In the genomic region with DNA sequence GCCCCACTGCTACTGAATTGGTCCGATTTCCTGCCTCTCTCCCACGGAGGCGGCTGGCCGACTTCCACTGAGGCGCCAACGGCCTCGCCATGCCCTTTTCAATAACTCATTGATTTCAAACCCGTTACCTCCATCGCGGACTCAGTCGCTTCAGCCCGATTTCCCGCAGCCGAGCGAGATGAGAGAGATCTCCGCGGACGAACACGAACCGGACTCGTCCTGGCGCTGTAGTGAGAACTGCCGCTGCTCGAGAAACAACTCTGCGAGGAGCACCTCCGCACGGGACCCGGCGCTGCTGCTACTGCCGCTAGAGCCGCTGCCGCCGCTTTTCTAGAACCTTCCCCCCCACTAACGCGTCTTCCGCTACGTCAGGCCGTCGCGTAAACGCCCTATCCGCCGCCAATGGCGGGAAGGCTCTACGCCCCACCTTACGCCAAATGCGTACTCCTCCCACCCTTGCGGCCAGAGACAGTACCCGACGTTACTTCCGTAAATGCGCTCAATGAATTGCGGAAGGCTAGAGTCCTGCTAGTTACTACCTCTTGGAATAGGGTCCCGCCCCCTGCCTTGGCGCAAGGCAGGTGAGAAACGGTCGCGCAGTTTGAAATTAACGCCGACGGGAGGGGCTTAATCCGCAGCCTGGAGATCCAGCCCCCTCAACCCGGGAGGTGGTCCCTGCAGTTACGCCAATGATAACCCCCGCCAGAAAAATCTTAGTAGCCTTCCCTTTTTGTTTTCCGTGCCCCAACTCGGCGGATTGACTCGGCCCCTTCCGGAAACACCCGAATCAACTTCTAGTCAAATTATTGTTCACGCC, we compare ENCODE assay signal across 8 cellular contexts.
A peak's percentile ranks its signal among the peaks of the same experiment; 100 is the strongest.
DNase-seq lines count a peak whose midpoint lies in the region; ATAC-seq and FAIRE-seq lines count a peak whose summit lies in the region.

HNRNPA2B1 (minus strand) TSS at position 303 of the 817 bp plus-strand sequence; CDS start at position 134, 169 bp downstream.

- H3K4me3 Mint-ChIP-seq in effector memory CD8-positive, alpha-beta T cell = peak within 1 kb of the TSS; percentile 99 to 100

- ATAC-seq in GM21367 (IDR thresholded peaks at IDR 0.05; ENCODE audit: unreplicated experiment) = peak; percentile 43
- peak; percentile 70 for ATAC-seq in effector memory CD8-positive, alpha-beta T cell (replicated peaks)

- FAIRE-seq in HTR-8/SVneo (lab: Jason Lieb, UNC) = peak; percentile 91

- H3K27ac Mint-ChIP-seq in effector memory CD8-positive, alpha-beta T cell = peak within 1 kb of the TSS; percentile 99 to 100

- H3K27me3 Mint-ChIP-seq in effector memory CD8-positive, alpha-beta T cell = no peaks in the 10 kb centered on the region

- H3K9me3 Mint-ChIP-seq in effector memory CD8-positive, alpha-beta T cell = no peaks in the 10 kb centered on the region

- peak; percentile 99 for DNase-seq in COLO668 (lab: John Stamatoyannopoulos, UW; ENCODE audit: unreplicated experiment)
- DNase-seq in HTR-8/SVneo (ENCODE audit: insufficient read length, low spot score) = peak; percentile 85
- DNase-seq in NOMO-1 treated with dmso at 0.1 percent for 144 hours (lab: John Stamatoyannopoulos, UW; ENCODE audit: unreplicated experiment) = peak; percentile 97
- DNase-seq in activated CD8-positive, alpha-beta memory T cell treated with anti-CD3 and anti-CD28 coated beads for 48 hours (ENCODE audit: low read depth in 2 of 3, low spot score in 2 of 3) = peak; percentile 95 to 99 (median 98)
- DNase-seq in effector memory CD8-positive, alpha-beta T cell = peak; percentile 98 to 100 (median 99)
- DNase-seq in medulla oblongata (ENCODE audit: extremely low spot score) = peak; percentile 100
- DNase-seq in stimulated activated CD8-positive, alpha-beta memory T cell treated with anti-CD3 and anti-CD28 coated beads, Interleukin-12 subunit alpha, Interleukin-12 subunit beta, amount 100 ng/mL, for 1 hour (ENCODE audit: low read depth) = peak; percentile 97

- H3K36me3 Mint-ChIP-seq in effector memory CD8-positive, alpha-beta T cell (ENCODE audit: insufficient read depth) = peaks cover 62% of the 10 kb centered on the region

- H3K4me1 Mint-ChIP-seq in effector memory CD8-positive, alpha-beta T cell (ENCODE audit: low read depth in 2 of 2) = peaks cover 46 to 61% of the 10 kb centered on the region in 2 donors

Comparison
In these comparisons a context has a peak if more than half of its experiments do, and no peak if none do; other contexts are left out.
1. Peak in every context shown above with its lines: DNase-seq and ATAC-seq.